ENCODE assay signal across 1 cellular context in the genomic region with DNA sequence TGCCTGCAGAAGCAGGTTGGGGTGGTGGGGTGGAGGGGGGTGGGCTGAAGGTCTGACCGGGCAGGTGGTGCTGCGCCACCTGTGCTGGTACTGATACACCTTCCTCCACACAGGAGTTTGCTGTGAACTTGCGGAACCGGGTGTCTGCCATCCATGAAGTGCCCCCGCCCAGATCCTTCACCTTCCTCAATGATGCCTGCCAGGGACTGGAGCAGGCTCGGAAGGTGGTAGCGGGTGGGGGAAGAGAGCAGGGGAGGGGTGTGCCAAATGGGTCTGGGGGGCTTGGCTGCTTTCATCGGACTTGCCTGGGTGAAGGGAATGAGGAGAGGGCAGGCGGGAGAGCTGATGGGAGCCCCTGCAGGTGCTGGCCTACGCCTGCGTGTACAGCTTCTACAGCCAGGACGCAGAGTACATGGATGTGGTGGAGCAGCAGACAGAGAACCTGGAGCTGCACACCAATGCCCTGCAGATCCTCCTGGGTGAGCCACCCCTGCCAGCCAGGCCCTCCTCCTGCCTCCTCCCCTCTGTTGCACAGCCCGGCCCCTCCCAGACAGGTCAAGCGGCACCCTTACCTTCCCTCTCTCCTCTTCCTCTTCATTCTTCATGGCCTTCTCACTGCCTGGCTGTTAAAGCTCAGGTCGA.
TF ChIP-seq lines count a peak whose summit lies in the region.

No MANE protein-coding gene starts in this region.

TF ChIP-seq in GM23338, 12 proteins besides CTCF, POLR2A, EP300 and RAD21 (continued from another document):
- no peak for TF ChIP-seq JUNB (IDR thresholded peaks at IDR 0.05; ENCODE audit: unreplicated experiment)
- no peak for TF ChIP-seq NANOG (IDR thresholded peaks at IDR 0.05; ENCODE audit: borderline replicate concordance)
- TF ChIP-seq, protein P1, sequence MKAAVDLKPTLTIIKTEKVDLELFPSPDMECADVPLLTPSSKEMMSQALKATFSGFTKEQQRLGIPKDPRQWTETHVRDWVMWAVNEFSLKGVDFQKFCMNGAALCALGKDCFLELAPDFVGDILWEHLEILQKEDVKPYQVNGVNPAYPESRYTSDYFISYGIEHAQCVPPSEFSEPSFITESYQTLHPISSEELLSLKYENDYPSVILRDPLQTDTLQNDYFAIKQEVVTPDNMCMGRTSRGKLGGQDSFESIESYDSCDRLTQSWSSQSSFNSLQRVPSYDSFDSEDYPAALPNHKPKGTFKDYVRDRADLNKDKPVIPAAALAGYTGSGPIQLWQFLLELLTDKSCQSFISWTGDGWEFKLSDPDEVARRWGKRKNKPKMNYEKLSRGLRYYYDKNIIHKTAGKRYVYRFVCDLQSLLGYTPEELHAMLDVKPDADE (IDR thresholded peaks at IDR 0.05) = no peak
- TF ChIP-seq POLR2AphosphoS5 (IDR thresholded peaks at IDR 0.05; ENCODE audit: low read depth) = no peak
- TF ChIP-seq ZNF114 (CRISPR knock-in tag; IDR thresholded peaks at IDR 0.05) = no peak
- TF ChIP-seq, protein P2, sequence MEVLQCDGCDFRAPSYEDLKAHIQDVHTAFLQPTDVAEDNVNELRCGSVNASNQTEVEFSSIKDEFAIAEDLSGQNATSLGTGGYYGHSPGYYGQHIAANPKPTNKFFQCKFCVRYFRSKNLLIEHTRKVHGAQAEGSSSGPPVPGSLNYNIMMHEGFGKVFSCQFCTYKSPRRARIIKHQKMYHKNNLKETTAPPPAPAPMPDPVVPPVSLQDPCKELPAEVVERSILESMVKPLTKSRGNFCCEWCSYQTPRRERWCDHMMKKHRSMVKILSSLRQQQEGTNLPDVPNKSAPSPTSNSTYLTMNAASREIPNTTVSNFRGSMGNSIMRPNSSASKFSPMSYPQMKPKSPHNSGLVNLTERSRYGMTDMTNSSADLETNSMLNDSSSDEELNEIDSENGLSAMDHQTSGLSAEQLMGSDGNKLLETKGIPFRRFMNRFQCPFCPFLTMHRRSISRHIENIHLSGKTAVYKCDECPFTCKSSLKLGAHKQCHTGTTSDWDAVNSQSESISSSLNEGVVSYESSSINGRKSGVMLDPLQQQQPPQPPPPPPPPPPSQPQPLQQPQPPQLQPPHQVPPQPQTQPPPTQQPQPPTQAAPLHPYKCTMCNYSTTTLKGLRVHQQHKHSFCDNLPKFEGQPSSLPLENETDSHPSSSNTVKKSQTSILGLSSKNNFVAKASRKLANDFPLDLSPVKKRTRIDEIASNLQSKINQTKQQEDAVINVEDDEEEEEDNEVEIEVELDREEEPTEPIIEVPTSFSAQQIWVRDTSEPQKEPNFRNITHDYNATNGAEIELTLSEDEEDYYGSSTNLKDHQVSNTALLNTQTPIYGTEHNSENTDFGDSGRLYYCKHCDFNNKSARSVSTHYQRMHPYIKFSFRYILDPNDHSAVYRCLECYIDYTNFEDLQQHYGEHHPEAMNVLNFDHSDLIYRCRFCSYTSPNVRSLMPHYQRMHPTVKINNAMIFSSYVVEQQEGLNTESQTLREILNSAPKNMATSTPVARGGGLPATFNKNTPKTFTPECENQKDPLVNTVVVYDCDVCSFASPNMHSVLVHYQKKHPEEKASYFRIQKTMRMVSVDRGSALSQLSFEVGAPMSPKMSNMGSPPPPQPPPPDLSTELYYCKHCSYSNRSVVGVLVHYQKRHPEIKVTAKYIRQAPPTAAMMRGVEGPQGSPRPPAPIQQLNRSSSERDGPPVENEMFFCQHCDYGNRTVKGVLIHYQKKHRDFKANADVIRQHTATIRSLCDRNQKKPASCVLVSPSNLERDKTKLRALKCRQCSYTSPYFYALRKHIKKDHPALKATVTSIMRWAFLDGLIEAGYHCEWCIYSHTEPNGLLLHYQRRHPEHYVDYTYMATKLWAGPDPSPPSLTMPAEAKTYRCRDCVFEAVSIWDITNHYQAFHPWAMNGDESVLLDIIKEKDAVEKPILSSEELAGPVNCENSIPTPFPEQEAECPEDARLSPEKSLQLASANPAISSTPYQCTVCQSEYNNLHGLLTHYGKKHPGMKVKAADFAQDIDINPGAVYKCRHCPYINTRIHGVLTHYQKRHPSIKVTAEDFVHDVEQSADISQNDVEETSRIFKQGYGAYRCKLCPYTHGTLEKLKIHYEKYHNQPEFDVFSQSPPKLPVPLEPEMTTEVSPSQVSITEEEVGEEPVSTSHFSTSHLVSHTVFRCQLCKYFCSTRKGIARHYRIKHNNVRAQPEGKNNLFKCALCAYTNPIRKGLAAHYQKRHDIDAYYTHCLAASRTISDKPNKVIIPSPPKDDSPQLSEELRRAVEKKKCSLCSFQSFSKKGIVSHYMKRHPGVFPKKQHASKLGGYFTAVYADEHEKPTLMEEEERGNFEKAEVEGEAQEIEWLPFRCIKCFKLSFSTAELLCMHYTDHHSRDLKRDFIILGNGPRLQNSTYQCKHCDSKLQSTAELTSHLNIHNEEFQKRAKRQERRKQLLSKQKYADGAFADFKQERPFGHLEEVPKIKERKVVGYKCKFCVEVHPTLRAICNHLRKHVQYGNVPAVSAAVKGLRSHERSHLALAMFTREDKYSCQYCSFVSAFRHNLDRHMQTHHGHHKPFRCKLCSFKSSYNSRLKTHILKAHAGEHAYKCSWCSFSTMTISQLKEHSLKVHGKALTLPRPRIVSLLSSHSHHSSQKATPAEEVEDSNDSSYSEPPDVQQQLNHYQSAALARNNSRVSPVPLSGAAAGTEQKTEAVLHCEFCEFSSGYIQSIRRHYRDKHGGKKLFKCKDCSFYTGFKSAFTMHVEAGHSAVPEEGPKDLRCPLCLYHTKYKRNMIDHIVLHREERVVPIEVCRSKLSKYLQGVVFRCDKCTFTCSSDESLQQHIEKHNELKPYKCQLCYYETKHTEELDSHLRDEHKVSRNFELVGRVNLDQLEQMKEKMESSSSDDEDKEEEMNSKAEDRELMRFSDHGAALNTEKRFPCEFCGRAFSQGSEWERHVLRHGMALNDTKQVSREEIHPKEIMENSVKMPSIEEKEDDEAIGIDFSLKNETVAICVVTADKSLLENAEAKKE (CRISPR knock-in tag; IDR thresholded peaks at IDR 0.05) = no peak
- no peak for TF ChIP-seq EZH2phosphoT487 (IDR thresholded peaks at IDR 0.05; ENCODE audit: unreplicated experiment)
TF ChIP-seq in GM23338: peak in this region for 0.
